8 cellular contexts compared by ENCODE assay signal in genomic region chr4:15779336-15779735, GRCh38. TPM values are rescaled to one million over a fixed set of nuclear protein-coding genes. Genes with fewer than 3 reads are reported as not detected.
DNase-seq lines count a peak whose midpoint lies in the region; ATAC-seq and TF ChIP-seq lines count a peak whose summit lies in the region.

No MANE protein-coding gene starts in this region.

- H3K27ac ChIP-seq in C4-2B (no peak overlapping the region), HL-60 (replicated peaks) (peak overlapping the region; percentile 61)

- no peak for ATAC-seq in GM18505 (IDR thresholded peaks at IDR 0.05; ENCODE audit: unreplicated experiment)

- H3K27me3 ChIP-seq in HL-60 (ENCODE audit: insufficient read depth, poor library complexity, severe bottlenecking) = no peaks in the 10 kb centered on the region

- H3K4me1 Mint-ChIP-seq in activated CD4-positive, alpha-beta memory T cell treated with anti-CD3 and anti-CD28 coated beads for 36 hours (ENCODE audit: low read depth) = peaks cover 45% of the 10 kb centered on the region
- H3K4me1 Mint-ChIP-seq in neural crest cell = peaks cover 11% of the 10 kb centered on the region

- H3K27ac Mint-ChIP-seq in activated CD4-positive, alpha-beta memory T cell treated with anti-CD3 and anti-CD28 coated beads for 36 hours = peak overlapping the region; percentile 52
- no peak overlapping the region for H3K27ac Mint-ChIP-seq in neural crest cell (ENCODE audit: unreplicated experiment)

- H3K36me3 Mint-ChIP-seq in activated CD4-positive, alpha-beta memory T cell treated with anti-CD3 and anti-CD28 coated beads for 36 hours = peaks cover 6% of the 10 kb centered on the region
- no peaks in the 10 kb centered on the region for H3K36me3 Mint-ChIP-seq in neural crest cell (ENCODE audit: low read depth)

- peak; percentile 55 to 59 for DNase-seq in HL-60 (ENCODE audit: low read depth in 1 of 2, low spot score in 1 of 2)
- no peak for DNase-seq in activated CD4-positive, alpha-beta memory T cell treated with anti-CD3 and anti-CD28 coated beads for 36 hours
- DNase-seq in globus pallidus (ENCODE audit: low spot score) = peak; percentile 60
- peak; percentile 13 for DNase-seq in neural crest cell (ENCODE audit: low read depth, low spot score)
- no peak for DNase-seq in erythroblast (lab: John Stamatoyannopoulos, UW)
- no peak for DNase-seq in stimulated activated CD4-positive, alpha-beta T cell treated with anti-CD3 and anti-CD28 coated beads, Interleukin-4, amount 100 ng/mL, for 1 hour

- H3K4me3 ChIP-seq in HL-60 (replicated peaks; ENCODE audit: insufficient read depth, low read length) = peak overlapping the region; percentile 64

- CTCF ChIA-PET in activated CD4-positive, alpha-beta memory T cell treated with anti-CD3 and anti-CD28 coated beads for 36 hours (lab: Charles Lee) = interaction anchor here (0.7 to 3.9 kb wide), 8 partner anchors 9 to 163 kb away, joined by 3 to 30 read pairs (median 4); no protein-coding TSS in a partner anchor

- POLR2A ChIA-PET in activated CD4-positive, alpha-beta memory T cell treated with anti-CD3 and anti-CD28 coated beads for 36 hours (lab: Charles Lee) = interaction anchor here (0.7 to 1.4 kb wide), 3 partner anchors 15 to 228 kb away, joined by 3 to 5 read pairs (median 3); no protein-coding TSS in a partner anchor

- intact Hi-C loops in activated CD4-positive, alpha-beta memory T cell treated with anti-CD3 and anti-CD28 coated beads for 36 hours (cut with micrococcal nuclease) = loop anchor here (1.0 to 10.0 kb wide), 6 partner anchors 8 to 1555 kb away; partner anchors contain the start of genes C1QTNF7 and FBXL5

- TF ChIP-seq CTCF in C4-2B (conservative IDR thresholded peaks at IDR 0.05) (peak; percentile 27), HL-60 (IDR thresholded peaks at IDR 0.05; ENCODE audit: insufficient read depth, low read length) (no peak), neural crest cell (conservative IDR thresholded peaks at IDR 0.05) (peak; percentile 35)

- H3K9me3 Mint-ChIP-seq in activated CD4-positive, alpha-beta memory T cell treated with anti-CD3 and anti-CD28 coated beads for 36 hours = no peaks in the 10 kb centered on the region
- H3K9me3 Mint-ChIP-seq in neural crest cell = no peaks in the 10 kb centered on the region

- H3K27me3 Mint-ChIP-seq in activated CD4-positive, alpha-beta memory T cell treated with anti-CD3 and anti-CD28 coated beads for 36 hours = peaks cover 21% of the 10 kb centered on the region
- H3K27me3 Mint-ChIP-seq in neural crest cell (ENCODE audit: low read depth) = peaks cover 81% of the 10 kb centered on the region

- TF ChIP-seq POLR2A in erythroblast (IDR thresholded peaks at IDR 0.05; ENCODE audit: low read length) (no peak), GM18505 (IDR thresholded peaks at IDR 0.05; ENCODE audit: borderline replicate concordance, extremely low read depth, insufficient read depth, insufficient read length) (no peak)

- H3K4me3 Mint-ChIP-seq in activated CD4-positive, alpha-beta memory T cell treated with anti-CD3 and anti-CD28 coated beads for 36 hours = peak overlapping the region; percentile 74
- peak overlapping the region; percentile 89 for H3K4me3 Mint-ChIP-seq in neural crest cell

RNA-seq across cellular contexts. Expression of gene CD38, which starts 1.2 kb away (rescaled TPM):
- total RNA-seq in activated CD4-positive, alpha-beta memory T cell treated with anti-CD3 and anti-CD28 coated beads for 36 hours = 10 to 100 TPM; 11.6 to 12.0 TPM
- total RNA-seq in neural crest cell = 0.05 and 0.11 TPM in 2 replicates

Comparison
In these comparisons a context has a peak if more than half of its experiments do, and no peak if none do; other contexts are left out.
1. DNase-seq: peak in HL-60 (2 of 2), globus pallidus (single experiment) and neural crest cell (single experiment); none in activated CD4-positive, alpha-beta memory T cell treated with anti-CD3 and anti-CD28 coated beads for 36 hours (single experiment), erythroblast (0 of 2) and stimulated activated CD4-positive, alpha-beta T cell treated with anti-CD3 and anti-CD28 coated beads, Interleukin-4, amount 100 ng/mL, for 1 hour (single experiment).
2. RNA of gene CD38, which starts 1.2 kb away (total RNA-seq): 11.6 to 12.0 TPM in activated CD4-positive, alpha-beta memory T cell treated with anti-CD3 and anti-CD28 coated beads for 36 hours; 0.05 to 0.11 TPM in neural crest cell; every median in the first group is over 10 times any median in the second.